22 cellular contexts compared by ENCODE assay signal in the genomic region with DNA sequence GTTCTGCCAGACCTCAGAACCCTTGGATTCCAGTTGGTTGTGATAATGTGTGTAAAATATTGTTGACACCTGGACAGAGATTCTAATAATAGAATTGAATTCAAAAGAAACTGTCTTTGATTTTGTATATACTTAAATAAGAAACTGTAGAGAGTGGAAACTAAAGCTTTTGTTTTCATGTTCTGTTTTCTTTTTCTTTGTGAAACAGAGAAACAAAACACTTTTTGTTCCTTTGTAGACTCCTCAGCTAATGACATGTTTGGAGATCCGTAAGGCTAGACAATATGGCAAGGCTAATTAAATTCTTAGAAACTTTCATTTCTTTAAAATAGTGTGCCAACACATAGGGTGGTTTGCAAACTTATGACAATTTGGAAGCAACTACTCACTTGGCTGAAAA.
"Had no signal": no experiment of that assay in that cellular context is flagged by ENCODE, and none has a peak within 500 bp of the region (broad histone marks: within the 10 kb centered on the region; RNA-seq: fewer than 3 reads in every experiment).

No MANE protein-coding gene starts in this region.

- H3K36me3 ChIP-seq: MG63, SJSA1 had no signal

- H3K9me3 ChIP-seq: MG63, SJSA1 had no signal

- H3K4me3 ChIP-seq: K562, MG63, SJSA1, SK-N-MC had no signal

- H3K27me3 ChIP-seq: MG63, SJSA1 had no signal

- DNase-seq: Karpas-422, MG63, MV-4-11, NCI-H1048, NCI-H1105, NCI-H1417, NCI-H1436 treated with DMSO at 0.1 percent for 48 hours, NCI-H1694, NCI-H187 treated with DMSO at 0.1 percent for 48 hours, NCI-H2029 treated with DMSO at 0.1 percent for 48 hours, NCI-H2171 treated with DMSO at 0.1 percent for 48 hours, NCI-H2227 treated with DMSO at 0.1 percent for 48 hours, NCI-H524, NCI-H526 treated with DMSO at 0.1 percent for 48 hours, NCI-H748 treated with DMSO at 0.1 percent for 48 hours, Right ventricle myocardium superior, RPMI8226, SIG-M5 had no signal

- H3K27ac ChIP-seq: HL-60, SJSA1, SK-N-MC had no signal
